ENCODE assay signal across 18 cellular contexts in genomic region chr2:183032200-183032794, GRCh38. TPM values are rescaled to one million over a fixed set of nuclear protein-coding genes. Genes with fewer than 3 reads are reported as not detected.
A peak's percentile ranks its signal among the peaks of the same experiment; 100 is the strongest.
DNase-seq lines count a peak whose midpoint lies in the region; ATAC-seq, FAIRE-seq and TF ChIP-seq lines count a peak whose summit lies in the region.
"Had no signal": no experiment of that assay in that cellular context is flagged by ENCODE, and none has a peak within 500 bp of the region (broad histone marks: within the 10 kb centered on the region; RNA-seq: fewer than 3 reads in every experiment).

No MANE protein-coding gene starts in this region.

- FAIRE-seq in K562 (lab: Jason Lieb, UNC), result no peak
- peak; percentile 73 for FAIRE-seq in islet of Langerhans (lab: Jason Lieb, UNC)
- FAIRE-seq: D721Med, endometrium had no signal

- peaks cover 100% of the 10 kb centered on the region for H3K79me2 ChIP-seq in K562 (ENCODE audit: control insufficient read depth, insufficient read depth, low read length)

- BruUV-seq in K562 (replicated peaks; lab: Mats Ljungman, UMichigan), result no TSS peak

- H4K20me1 ChIP-seq in K562 (replicated peaks; ENCODE audit: control insufficient read depth, insufficient read depth, low read length), result no peaks in the 10 kb centered on the region; the same call in 1 of the 2 replicates

- H3K36me3 ChIP-seq in left ventricle myocardium inferior (no peaks in the 10 kb centered on the region), K562 (ENCODE audit: control insufficient read depth, insufficient read depth, low read length) (peaks cover 3% of the 10 kb centered on the region; the same call in 1 of the 3 replicates)
- H3K36me3 ChIP-seq: lower lobe of right lung, Peyer's patch had no signal

- H3K9ac ChIP-seq in K562 (ENCODE audit: insufficient read depth in 1 of 2, low read depth in 2 of 2, low read length in 2 of 2), result peak overlapping the region in 1 of 2 experiments; percentile 16; a peak in 1 of 4 replicates

- no peaks in the 10 kb centered on the region for H3K9me1 ChIP-seq in K562 (ENCODE audit: control insufficient read depth, insufficient read depth, low read length)

- no peak overlapping the region for H3K4me3 ChIP-seq in left ventricle myocardium inferior
- no peak overlapping the region for H3K4me3 ChIP-seq in right cardiac atrium (ENCODE audit: low read length)
- no peak overlapping the region for H3K4me3 ChIP-seq in K562
- H3K4me3 ChIP-seq: body of pancreas, lower lobe of right lung, Peyer's patch had no signal

- intact Hi-C loops in left ventricle myocardium inferior (cut with micrococcal nuclease), result no loop called here
- intact Hi-C loops in right cardiac atrium (cut with DNase I), result no loop called here
- intact Hi-C loops in K562 (cut with micrococcal nuclease), result no loop called here
- intact Hi-C loops in left ventricle myocardium superior (cut with micrococcal nuclease), result no loop called here
- intact Hi-C loops in head of caudate nucleus (cut with DNase I), result loop anchor here (10.0 kb wide), 1 partner anchor 93 kb away; the partner anchor contains the start of gene NUP35

- 88% methylated on average over 4 of the region's 4 CpGs for WGBS in right cardiac atrium
- WGBS in K562 (ENCODE audit: insufficient coverage, low coverage, missing lambda C conversion rate), result 41% methylated on average over 4 of the region's 4 CpGs

- no peak overlapping the region for H2AFZ ChIP-seq in K562 (ENCODE audit: low read depth, low read length)

- ATAC-seq in right cardiac atrium (no peak), K562 (peak; percentile 61), left ventricle myocardium superior (no peak)
- ATAC-seq: activated CD8-positive, alpha-beta T cell treated with anti-CD3 and anti-CD28 coated beads, Interleukin-2, amount 10 ng/mL, durations not matched to agents 7 days and 5 days; lower lobe of right lung had no signal

- DNase-seq in left ventricle myocardium inferior (no peak), right cardiac atrium (no peak), K562 (ENCODE audit: extremely low read depth in 1 of 4, low spot score in 3 of 4) (no peak), T-helper 2 cell (no peak), NCI-H446 (lab: John Stamatoyannopoulos, UW) (no peak), left ventricle myocardium superior (no peak), head of caudate nucleus (no peak)
- DNase-seq: activated CD8-positive, alpha-beta T cell treated with anti-CD3 and anti-CD28 coated beads, Interleukin-2, amount 10 ng/mL, durations not matched to agents 7 days and 5 days; activated gamma-delta T cell; body of pancreas; lower lobe of right lung; NCI-H1092 treated with DMSO at 0.1 percent for 48 hours; NCI-H2227 treated with DMSO at 0.1 percent for 48 hours; Peyer's patch; T-helper 9 cell had no signal

- H3K4me1 ChIP-seq in left ventricle myocardium inferior, result peaks cover 99% of the 10 kb centered on the region
- H3K4me1 ChIP-seq in right cardiac atrium (ENCODE audit: control insufficient read depth, insufficient read depth, low read length), result no peaks in the 10 kb centered on the region
- H3K4me1 ChIP-seq in K562 (replicated peaks in 1 of 2; ENCODE audit: control insufficient read depth in 2 of 2, insufficient read depth in 2 of 2, low read length in 2 of 2), result peaks cover 11 to 29% of the 10 kb centered on the region in 2 experiments

- H3K27me3 ChIP-seq in left ventricle myocardium inferior (ENCODE audit: low read depth), result no peaks in the 10 kb centered on the region
- no peaks in the 10 kb centered on the region for H3K27me3 ChIP-seq in right cardiac atrium (ENCODE audit: control insufficient read depth, insufficient read depth)
- H3K27me3 ChIP-seq in K562 (ENCODE audit: control insufficient read depth in 2 of 2, insufficient read depth in 2 of 2, low read length in 2 of 2), result no peaks in the 10 kb centered on the region
- H3K27me3 ChIP-seq: body of pancreas, Peyer's patch had no signal

- CTCF ChIA-PET in K562 (lab: Yijun Ruan, JAX; ENCODE audit: low intra/inter-chr PET ratio), result no interaction called here

- H3K27ac ChIP-seq in left ventricle myocardium inferior (replicated peaks) (peak overlapping the region; percentile 59), right cardiac atrium (ENCODE audit: low read length) (no peak overlapping the region), K562 (ENCODE audit: extremely low read depth, low read depth, low read length) (peak overlapping the region; percentile 13; the same call in 2 of the 3 replicates)
- H3K27ac ChIP-seq: body of pancreas, lower lobe of right lung, Peyer's patch had no signal

- TF ChIP-seq EP300 in K562 (IDR thresholded peaks at IDR 0.05; ENCODE audit: low read length), result peak; percentile 67

- TF ChIP-seq CTCF in left ventricle myocardium inferior (IDR thresholded peaks at IDR 0.05; ENCODE audit: borderline replicate concordance) (no peak), K562 (IDR thresholded peaks at IDR 0.05 in 2 of 3, conservative IDR thresholded peaks at IDR 0.05 in 1 of 3; ENCODE audit: insufficient read depth in 2 of 3, low read depth in 1 of 3, low read length in 3 of 3) (no peak)

- peak overlapping the region; percentile 51; the same call in 1 of the 2 replicates for H3K4me2 ChIP-seq in K562 (ENCODE audit: insufficient read depth, low read length)

- H3K9me3 ChIP-seq in left ventricle myocardium inferior (replicated peaks) (no peaks in the 10 kb centered on the region), right cardiac atrium (ENCODE audit: control insufficient read depth, low read length) (no peaks in the 10 kb centered on the region), K562 (replicated peaks; ENCODE audit: control insufficient read depth, insufficient read depth, low read depth, low read length) (no peaks in the 10 kb centered on the region)
- H3K9me3 ChIP-seq: body of pancreas, lower lobe of right lung, Peyer's patch had no signal

- no peak for TF ChIP-seq RAD21 in K562 (CRISPR knock-in tag; conservative IDR thresholded peaks at IDR 0.05 in 1 of 2, IDR thresholded peaks at IDR 0.05 in 1 of 2)

- no peak for TF ChIP-seq POLR2A in K562 (conservative IDR thresholded peaks at IDR 0.05)

- POLR2A ChIA-PET in K562 (lab: Yijun Ruan, JAX), result interaction anchor here (1.0 to 1.7 kb wide), 5 partner anchors 10 to 22 kb away, joined by 3 to 6 read pairs (median 5); no protein-coding TSS in a partner anchor

- in situ Hi-C loops in K562 (cut with MboI), result no loop called here

TF ChIP-seq in K562, 482 proteins besides CTCF, POLR2A, EP300 and RAD21 (continues in another document):
- TF ChIP-seq KHSRP (IDR thresholded peaks at IDR 0.05) (no peak), ZNF24 (IDR thresholded peaks at IDR 0.05) (no peak), FOSL1 (tag; conservative IDR thresholded peaks at IDR 0.05) (0 out of 2 replicates have a peak, but pooled peaks have one; percentile 16), SMARCC2 (IDR thresholded peaks at IDR 0.05; ENCODE audit: low read depth) (peak; percentile 28; the same call in 1 of the 2 replicates), TRIM24 (IDR thresholded peaks at IDR 0.05) (peak; percentile 78 to 83; a peak in 3 of 4 replicates), NR2C2 (CRISPR knock-in tag; IDR thresholded peaks at IDR 0.05) (no peak), NR2C2 (tag; IDR thresholded peaks at IDR 0.05) (peak; percentile 38; the same call in 1 of the 2 replicates)

RNA-seq across cellular contexts. Expression of gene NCKAP1, which starts 6.0 kb away (rescaled TPM):
- total RNA-seq in left ventricle myocardium inferior, result 142 TPM
- total RNA-seq in right cardiac atrium, result 100 to 1,000 TPM; 131 to 158 (median 140) TPM
- 63.0 TPM for polyA plus RNA-seq in right cardiac atrium
- total RNA-seq in K562 (2011; cell fraction: chromatin; rRNA removed; ENCODE audit: low replicate concordance), result 95.8 and 462 TPM in 2 replicates
- 43.0 and 60.9 TPM in 2 replicates for total RNA-seq in K562 (2011; cell fraction: nucleolus; rRNA removed)
- total RNA-seq in K562 (2011; cell fraction: nucleoplasm; rRNA removed), result 111 and 144 TPM in 2 replicates
- total RNA-seq in K562 (2014; rRNA removed), result 39.7 and 43.9 TPM in 2 replicates
- 120 and 136 TPM in 2 replicates for total RNA-seq in K562 (2014; rRNA removed; fragmentation: Illumina TruSeq; extraction: Trizol)
- 91.0 and 99.2 TPM in 2 replicates for total RNA-seq in K562 (2015; rRNA removed; fragmentation: Illumina TruSeq; extraction: Trizol)
- 86.6 and 88.7 TPM in 2 replicates for total RNA-seq in K562 (2021)
- 120 and 153 TPM in 2 replicates for polyA plus RNA-seq in K562 (2011; rRNA removed)
- 39.5 and 56.7 TPM in 2 replicates for polyA plus RNA-seq in K562 (2011; cell fraction: cytosol; rRNA removed)
- 70.5 and 141 TPM in 2 replicates for polyA plus RNA-seq in K562 (2011; cell fraction: nucleus; rRNA removed)
- polyA plus RNA-seq in K562 (2012), result 60.8 and 92.5 TPM in 2 replicates
- 78.2 and 89.6 TPM in 2 replicates for polyA plus RNA-seq in K562 (2014; fragmentation: Illumina TruSeq; extraction: Trizol)
- 10 to 100 TPM; 34.0 to 35.1 TPM for polyA plus RNA-seq in K562 (2014; fragmentation: Nextera tagmentation; extraction: Ambion mirVana)
- polyA plus RNA-seq in K562 (2014; rRNA removed), result 56.7 and 60.5 TPM in 2 replicates
- polyA minus RNA-seq in K562 (2011; rRNA and poly(A)+ RNA removed), result 194 and 201 TPM in 2 replicates
- 31.1 and 55.4 TPM in 2 replicates for polyA minus RNA-seq in K562 (2011; cell fraction: cytosol; rRNA and poly(A)+ RNA removed)
- 74.7 and 132 TPM in 2 replicates for polyA minus RNA-seq in K562 (2011; cell fraction: nucleus; rRNA and poly(A)+ RNA removed)
- total RNA-seq in left ventricle myocardium superior, result 141 TPM

RNA-seq across cellular contexts. Expression of gene DUSP19, which starts 46.2 kb away (rescaled TPM):
- total RNA-seq in left ventricle myocardium inferior (11.4 TPM), right cardiac atrium (10 to 100 TPM in 3 of 4 donors, 1 to 10 TPM in 1; 7.5 to 16.6 (median 12.3) TPM), K562 (2014; rRNA removed) (2.7 and 3.1 TPM in 2 replicates), K562 (2014; rRNA removed; fragmentation: Illumina TruSeq; extraction: Trizol) (3.5 and 5.6 TPM in 2 replicates), K562 (2015; rRNA removed; fragmentation: Illumina TruSeq; extraction: Trizol) (3.2 and 3.7 TPM in 2 replicates), K562 (2021) (3.5 and 4.7 TPM in 2 replicates), left ventricle myocardium superior (12.1 TPM)
- polyA plus RNA-seq in right cardiac atrium (6.7 TPM), K562 (2011; rRNA removed) (4.8 and 6.3 TPM in 2 replicates), K562 (2014; fragmentation: Illumina TruSeq; extraction: Trizol) (1.2 and 1.6 TPM in 2 replicates), K562 (2014; fragmentation: Nextera tagmentation; extraction: Ambion mirVana) (1 to 10 TPM; 2.7 to 3.1 TPM), K562 (2014; rRNA removed) (2.0 and 2.7 TPM in 2 replicates)
- 1.3 and 2.0 TPM in 2 replicates for total RNA-seq in K562 (2011; cell fraction: chromatin; rRNA removed; ENCODE audit: low replicate concordance)
- 1.1 and 1.2 TPM in 2 replicates for total RNA-seq in K562 (2011; cell fraction: nucleolus; rRNA removed)
- total RNA-seq in K562 (2011; cell fraction: nucleoplasm; rRNA removed), result 2.1 and 2.4 TPM in 2 replicates
- 1.3 and 3.1 TPM in 2 replicates for polyA plus RNA-seq in K562 (2011; cell fraction: cytosol; rRNA removed)
- 0.97 and 1.2 TPM in 2 replicates for polyA plus RNA-seq in K562 (2011; cell fraction: nucleus; rRNA removed)
- polyA plus RNA-seq in K562 (2012), result 1.0 and 2.1 TPM in 2 replicates
- polyA minus RNA-seq in K562 (2011; rRNA and poly(A)+ RNA removed), result 5.7 and 6.0 TPM in 2 replicates
- 2.2 and 2.6 TPM in 2 replicates for polyA minus RNA-seq in K562 (2011; cell fraction: cytosol; rRNA and poly(A)+ RNA removed)
- 0.67 and 2.0 TPM in 2 replicates for polyA minus RNA-seq in K562 (2011; cell fraction: nucleus; rRNA and poly(A)+ RNA removed)
